In genomic region chr3:132726341-132726823, GRCh38 we compare ENCODE assay signal across 1 cellular context.
A peak's percentile ranks its signal among the peaks of the same experiment; 100 is the strongest.
TF ChIP-seq lines count a peak whose summit lies in the region.

No MANE protein-coding gene starts in this region.

TF ChIP-seq in K562, 482 proteins besides CTCF, POLR2A, EP300 and RAD21 (continued from another document):
- TF ChIP-seq ATF6 (CRISPR knock-in tag; IDR thresholded peaks at IDR 0.05) = no peak
- TF ChIP-seq TEAD2 (tag; IDR thresholded peaks at IDR 0.05) = peak; percentile 78
- no peak for TF ChIP-seq SREBF1 (IDR thresholded peaks at IDR 0.05; ENCODE audit: borderline replicate concordance, low read depth, low read length)
- no peak for TF ChIP-seq ZNF398 (CRISPR knock-in tag; IDR thresholded peaks at IDR 0.05)
- TF ChIP-seq ZNF143 (CRISPR knock-in tag; IDR thresholded peaks at IDR 0.05) = no peak
- TF ChIP-seq MCM3 (IDR thresholded peaks at IDR 0.05) = no peak
- TF ChIP-seq RFX7 (CRISPR knock-in tag; IDR thresholded peaks at IDR 0.05) = no peak
- no peak for TF ChIP-seq ARID2 (IDR thresholded peaks at IDR 0.05)
- no peak for TF ChIP-seq ETS2 (tag; IDR thresholded peaks at IDR 0.05; ENCODE audit: borderline replicate concordance, poor library complexity, severe bottlenecking)
- TF ChIP-seq RHOXF2B (CRISPR knock-in tag; conservative IDR thresholded peaks at IDR 0.05) = no peak
